15 cellular contexts compared by ENCODE assay signal in genomic region chr13:113926301-113926761, GRCh38. TPM values are rescaled to one million over a fixed set of nuclear protein-coding genes. Genes with fewer than 3 reads are reported as not detected.
DNase-seq lines count a peak whose midpoint lies in the region; ATAC-seq, FAIRE-seq and TF ChIP-seq lines count a peak whose summit lies in the region.
"Had no signal": no experiment of that assay in that cellular context is flagged by ENCODE, and none has a peak within 500 bp of the region (broad histone marks: within the 10 kb centered on the region; RNA-seq: fewer than 3 reads in every experiment).

No MANE protein-coding gene starts in this region.

- H3K27ac ChIP-seq in right cardiac atrium (ENCODE audit: low read length) (no peak overlapping the region), coronary artery (peak overlapping the region in 1 of 2 donors; percentile 58), osteoblast (ENCODE audit: low read depth, low read length) (peak overlapping the region; percentile 69)

- peak overlapping the region; percentile 44 for H2AFZ ChIP-seq in osteoblast (ENCODE audit: low read length)

- DNase-seq in cardiac septum (ENCODE audit: low spot score), result peak; percentile 49
- no peak for DNase-seq in right cardiac atrium
- DNase-seq in coronary artery (ENCODE audit: low spot score), result peak; percentile 60
- DNase-seq in osteoblast (ENCODE audit: insufficient read length, low spot score, missing footprints), result no peak
- DNase-seq in RPMI8226, result no peak
- DNase-seq in GM19239 (ENCODE audit: insufficient read length, low spot score), result no peak
- no peak for DNase-seq in NCI-H2081 (lab: John Stamatoyannopoulos, UW)
- DNase-seq: activated CD4-positive, alpha-beta T cell treated with anti-CD3 and anti-CD28 coated beads, Interleukin-2, amount 50 U/mL, for 1 hour; AML-193; caudate nucleus; NCI-H2081 treated with DMSO at 0.1 percent for 48 hours; PC-3; trophoblast cell had no signal

- TF ChIP-seq CTCF in coronary artery (IDR thresholded peaks at IDR 0.05) (no peak), osteoblast (IDR thresholded peaks at IDR 0.05; ENCODE audit: extremely low read depth, low read depth, low read length) (no peak)

- H3K36me3 ChIP-seq in osteoblast (ENCODE audit: insufficient read depth, low read length), result no peaks in the 10 kb centered on the region

- no peak overlapping the region for H3K4me3 ChIP-seq in right cardiac atrium (ENCODE audit: low read length)
- no peak overlapping the region for H3K4me3 ChIP-seq in coronary artery
- H3K4me3 ChIP-seq in osteoblast (ENCODE audit: insufficient read depth, low read length), result no peak overlapping the region

- no peak for ATAC-seq in right cardiac atrium
- ATAC-seq in GM18519 (IDR thresholded peaks at IDR 0.05; ENCODE audit: low FRiP score, unreplicated experiment), result no peak
- ATAC-seq: PC-3 had no signal

- H3K9me3 ChIP-seq in right cardiac atrium (ENCODE audit: control insufficient read depth, low read length), result no peaks in the 10 kb centered on the region
- H3K9me3 ChIP-seq in osteoblast (ENCODE audit: low read depth, low read length), result peaks cover 5% of the 10 kb centered on the region

- H3K4me2 ChIP-seq in osteoblast (ENCODE audit: insufficient read depth, low read length), result no peak overlapping the region

- peaks cover 4% of the 10 kb centered on the region for H3K4me1 ChIP-seq in right cardiac atrium (ENCODE audit: control insufficient read depth, insufficient read depth, low read length)
- H3K4me1 ChIP-seq in osteoblast (ENCODE audit: insufficient read depth, low read length), result peaks cover 34% of the 10 kb centered on the region

- no peak for FAIRE-seq in GM19239 (lab: Jason Lieb, UNC)
- FAIRE-seq: endothelial cell of umbilical vein had no signal

- intact Hi-C loops in cardiac septum (cut with DNase I) (no loop called here), right cardiac atrium (cut with DNase I) (no loop called here)

- no peaks in the 10 kb centered on the region for H3K79me2 ChIP-seq in osteoblast (ENCODE audit: insufficient read depth, low read length)

- WGBS in right cardiac atrium, result 85% methylated on average over 16 of the region's 16 CpGs

- H3K27me3 ChIP-seq in right cardiac atrium (ENCODE audit: control insufficient read depth, insufficient read depth) (no peaks in the 10 kb centered on the region), osteoblast (ENCODE audit: insufficient read depth, low read length) (no peaks in the 10 kb centered on the region)

- H4K20me1 ChIP-seq in osteoblast (ENCODE audit: insufficient read depth, low read length), result no peaks in the 10 kb centered on the region

RNA-seq across cellular contexts. Expression of gene C13orf46, which starts 47.5 kb away (rescaled TPM):
- 0.40 TPM for total RNA-seq in cardiac septum
- under 1 TPM; 0.21 to 0.76 (median 0.38) TPM for total RNA-seq in right cardiac atrium
- polyA plus RNA-seq in right cardiac atrium, result 0.20 TPM
- total RNA-seq in osteoblast, result 0.36 and 0.59 TPM in 2 replicates

Comparison
In these comparisons a context has a peak if more than half of its experiments do, and no peak if none do; other contexts are left out.
1. DNase-seq: peak in cardiac septum (single experiment) and coronary artery (single experiment); none in right cardiac atrium (0 of 3), osteoblast (single experiment), RPMI8226 (single experiment), GM19239 (single experiment) and NCI-H2081 (0 of 2).